In the genomic region with DNA sequence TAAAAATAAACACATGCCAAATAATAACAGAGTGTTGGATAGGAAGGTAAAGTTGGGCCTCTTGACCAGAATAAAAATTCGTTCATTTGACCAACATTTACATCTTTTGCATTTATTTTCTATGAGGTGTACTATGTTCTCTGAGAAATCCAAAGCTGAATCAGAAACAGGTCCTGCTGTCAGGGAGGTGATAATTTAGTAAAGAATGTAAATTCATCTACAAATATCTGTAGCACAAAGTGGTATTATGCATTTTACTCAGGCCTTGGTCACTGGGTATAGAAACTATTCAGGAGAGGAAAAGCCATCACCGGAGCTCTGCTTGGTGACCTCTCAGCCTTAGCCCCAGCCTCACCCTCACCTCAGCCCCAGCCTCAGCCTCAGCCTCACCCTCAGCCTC, we compare ENCODE assay signal across 20 cellular contexts.
"Had no signal": no experiment of that assay in that cellular context is flagged by ENCODE, and none has a peak within 500 bp of the region (broad histone marks: within the 10 kb centered on the region; RNA-seq: fewer than 3 reads in every experiment).

No MANE protein-coding gene starts in this region.

- H3K27ac ChIP-seq: colonic mucosa, gastrocnemius medialis, heart left ventricle, left ventricle myocardium inferior, neural progenitor cell, ovary, right lobe of liver, thyroid gland had no signal

- H3K4me3 ChIP-seq: colonic mucosa, gastrocnemius medialis, heart left ventricle, left ventricle myocardium inferior, neural progenitor cell, ovary, right lobe of liver, thyroid gland had no signal

- H3K27me3 ChIP-seq: colonic mucosa, gastrocnemius medialis, neural progenitor cell, ovary, thyroid gland had no signal

- H3K4me1 ChIP-seq: colonic mucosa, gastrocnemius medialis, heart left ventricle, left ventricle myocardium inferior, neural progenitor cell, right lobe of liver had no signal

- H3K9me3 Mint-ChIP-seq: activated T-helper 17 cell treated with anti-CD3 and anti-CD28 coated beads, Interleukin-2, amount 50 U/mL, for 72 hours; neural progenitor cell had no signal

- H3K36me3 ChIP-seq: colonic mucosa, gastrocnemius medialis, heart left ventricle, left ventricle myocardium inferior, neural progenitor cell, ovary, right lobe of liver, thyroid gland had no signal

- ATAC-seq: gastrocnemius medialis; heart left ventricle; right lobe of liver; stimulated activated naive B cell treated with anti-CD40 and anti-IgM and Interleukin-4, amounts not matched to agents 10 μg/mL and 1 μg/mL and 100 μg/mL, for 72 hours; T-cell had no signal

- H3K4me3 Mint-ChIP-seq: activated CD4-positive, alpha-beta T cell treated with anti-CD3 and anti-CD28 coated beads, Interleukin-2, amount 10 ng/mL, durations not matched to agents 24 days and 14 days; activated CD8-positive, alpha-beta T cell treated with anti-CD3 and anti-CD28 coated beads for 36 hours; activated naive CD8-positive, alpha-beta T cell treated with anti-CD3 and anti-CD28 coated beads for 36 hours; neural progenitor cell; stimulated activated naive B cell treated with anti-CD40 and anti-IgM and Interleukin-4, amounts not matched to agents 10 μg/mL and 1 μg/mL and 100 μg/mL, for 72 hours; T-cell had no signal

- H3K9me3 ChIP-seq: colonic mucosa, gastrocnemius medialis, heart left ventricle, left ventricle myocardium inferior, ovary, right lobe of liver, thyroid gland had no signal

- H3K27me3 Mint-ChIP-seq: activated CD4-positive, alpha-beta T cell treated with anti-CD3 and anti-CD28 coated beads, Interleukin-2, amount 10 ng/mL, durations not matched to agents 24 days and 14 days; activated CD8-positive, alpha-beta T cell treated with anti-CD3 and anti-CD28 coated beads for 36 hours; activated naive CD8-positive, alpha-beta T cell treated with anti-CD3 and anti-CD28 coated beads for 36 hours; activated T-helper 17 cell treated with anti-CD3 and anti-CD28 coated beads, Interleukin-2, amount 50 U/mL, for 72 hours; T-cell had no signal

- H3K27ac Mint-ChIP-seq: activated CD8-positive, alpha-beta T cell treated with anti-CD3 and anti-CD28 coated beads for 36 hours; activated naive CD8-positive, alpha-beta T cell treated with anti-CD3 and anti-CD28 coated beads for 36 hours; neural progenitor cell; stimulated activated naive B cell treated with anti-CD40 and anti-IgM and Interleukin-4, amounts not matched to agents 10 μg/mL and 1 μg/mL and 100 μg/mL, for 72 hours; T-cell had no signal

- H3K36me3 Mint-ChIP-seq: neural progenitor cell, T-cell had no signal

- DNase-seq: activated naive CD4-positive, alpha-beta T cell; activated naive CD8-positive, alpha-beta T cell treated with anti-CD3 and anti-CD28 coated beads for 36 hours; activated T-cell treated with anti-CD3 and anti-CD28 coated beads, Interleukin-2, amount 50 U/mL, for 1 hour; amniotic stem cell; caudate nucleus; colonic mucosa; gastrocnemius medialis; heart left ventricle; kidney glomerular epithelial cell; left ventricle myocardium inferior; ovary; right lobe of liver; stimulated activated CD4-positive, alpha-beta T cell treated with anti-CD3 and anti-CD28 coated beads, Interleukin-4, amount 100 ng/mL, for 4 hours; stimulated activated naive B cell treated with anti-CD40 and anti-IgM and Interleukin-4, amounts not matched to agents 10 μg/mL and 1 μg/mL and 100 μg/mL, for 72 hours; T-cell; thyroid gland had no signal
